8 cellular contexts compared by ENCODE assay signal in genomic region chr2:206765242-206766056, GRCh38. TPM values are rescaled to one million over a fixed set of nuclear protein-coding genes. Genes with fewer than 3 reads are reported as not detected.
DNase-seq lines count a peak whose midpoint lies in the region; ATAC-seq and TF ChIP-seq lines count a peak whose summit lies in the region.

Gene FASTKD2, plus strand, starts transcription at chr2:206765606. Its CDS starts 1,088 bp downstream, at chr2:206766694.
Gene MDH1B, minus strand, starts transcription at chr2:206765328. Its CDS starts 57 bp downstream, at chr2:206765271.

- CTCF ChIA-PET in activated CD4-positive, alpha-beta T cell treated with anti-CD3 and anti-CD28 coated beads for 36 hours (lab: Charles Lee), result interaction anchor here (0.8 to 1.6 kb wide), 6 partner anchors 15 to 860 kb away, joined by 3 to 9 read pairs (median 3); partner anchors contain the start of gene METTL21A

- no peak for TF ChIP-seq CTCF in choroid plexus epithelial cell (conservative IDR thresholded peaks at IDR 0.05; ENCODE audit: low read depth, low read length)

- no peaks in the 10 kb centered on the region for H3K27me3 Mint-ChIP-seq in activated CD4-positive, alpha-beta T cell treated with anti-CD3 and anti-CD28 coated beads for 36 hours

- TF ChIP-seq POLR2A in GM19099 (IDR thresholded peaks at IDR 0.05; ENCODE audit: extremely low read depth, insufficient read length, low read depth), result peak; percentile 83

- peak within 1 kb of the TSS; percentile 88 for H3K4me3 ChIP-seq in choroid plexus epithelial cell (ENCODE audit: low read depth, low read length)

- H3K36me3 Mint-ChIP-seq in activated CD4-positive, alpha-beta T cell treated with anti-CD3 and anti-CD28 coated beads for 36 hours (ENCODE audit: low read depth), result peaks cover 23% of the 10 kb centered on the region

- no peaks in the 10 kb centered on the region for H3K9me3 Mint-ChIP-seq in activated CD4-positive, alpha-beta T cell treated with anti-CD3 and anti-CD28 coated beads for 36 hours (ENCODE audit: low read depth)

- DNase-seq in AML-193 (lab: John Stamatoyannopoulos, UW) (peak; percentile 88 to 94), NCI-H510A (lab: John Stamatoyannopoulos, UW) (peak; percentile 67), choroid plexus epithelial cell (ENCODE audit: low read depth) (peak; percentile 97), kidney tubule cell (ENCODE audit: low spot score) (peak; percentile 96)
- peak; percentile 93 for DNase-seq in activated CD4-positive, alpha-beta T cell treated with anti-CD3 and anti-CD28 coated beads for 36 hours
- DNase-seq in stimulated activated CD4-positive, alpha-beta T cell treated with anti-CD3 and anti-CD28 coated beads, Interleukin-1b, Interleukin-23, amount 100 ng/mL, for 1 hour (ENCODE audit: low read depth in 2 of 2), result peak; percentile 38 to 61

- POLR2A ChIA-PET in activated CD4-positive, alpha-beta T cell treated with anti-CD3 and anti-CD28 coated beads for 36 hours (lab: Charles Lee), result interaction anchor here (0.7 to 1.1 kb wide), 5 partner anchors 17 to 764 kb away, joined by 3 to 4 read pairs (median 3); partner anchors contain the start of genes CREB1, EEF1B2 and KLF7

- ATAC-seq in HG03432 (IDR thresholded peaks at IDR 0.05; ENCODE audit: unreplicated experiment), result peak; percentile 95
- ATAC-seq in activated CD4-positive, alpha-beta T cell treated with anti-CD3 and anti-CD28 coated beads for 36 hours, result peak; percentile 87

- peak within 1 kb of the TSS; percentile 98 for H3K27ac Mint-ChIP-seq in activated CD4-positive, alpha-beta T cell treated with anti-CD3 and anti-CD28 coated beads for 36 hours

- H3K4me1 Mint-ChIP-seq in activated CD4-positive, alpha-beta T cell treated with anti-CD3 and anti-CD28 coated beads for 36 hours, result peaks cover 37% of the 10 kb centered on the region

- intact Hi-C loops in activated CD4-positive, alpha-beta T cell treated with anti-CD3 and anti-CD28 coated beads for 36 hours (cut with DNase I, micrococcal nuclease), result loop anchor here (1.0 to 5.0 kb wide), 8 partner anchors 28 to 1502 kb away; partner anchors contain the start of genes METTL21A (in 2 of the 2), CREB1 (in 1 of the 2), EEF1B2 (in 1 of the 2) and NDUFS1 (in 1 of the 2)

- peak within 1 kb of the TSS; percentile 93 for H3K4me3 Mint-ChIP-seq in activated CD4-positive, alpha-beta T cell treated with anti-CD3 and anti-CD28 coated beads for 36 hours

RNA-seq across cellular contexts. Expression of gene FASTKD2, which starts in this region (rescaled TPM):
- 10 to 100 TPM; 33.9 to 37.0 TPM for total RNA-seq in activated CD4-positive, alpha-beta T cell treated with anti-CD3 and anti-CD28 coated beads for 36 hours

RNA-seq across cellular contexts. Expression of gene MDH1B, which starts in this region (rescaled TPM):
- 1 to 10 TPM in 1 of 2 experiments, under 1 TPM in 1; 0.83 to 1.3 TPM for total RNA-seq in activated CD4-positive, alpha-beta T cell treated with anti-CD3 and anti-CD28 coated beads for 36 hours

Comparison
In these comparisons a context has a peak if more than half of its experiments do, and no peak if none do; other contexts are left out.
1. Peak in every context shown above with its lines: DNase-seq, ATAC-seq and H3K4me3 ChIP-seq.